In genomic region chr14:87567926-87568325, GRCh38 we compare ENCODE assay signal across 15 cellular contexts.
DNase-seq lines count a peak whose midpoint lies in the region; ATAC-seq and TF ChIP-seq lines count a peak whose summit lies in the region.
"Had no signal": no experiment of that assay in that cellular context is flagged by ENCODE, and none has a peak within 500 bp of the region (broad histone marks: within the 10 kb centered on the region; RNA-seq: fewer than 3 reads in every experiment).

No MANE protein-coding gene starts in this region.

- H4K20me1 ChIP-seq in OCI-LY7 (ENCODE audit: insufficient read depth, low read length), result no peaks in the 10 kb centered on the region

- no peak overlapping the region for H2BK12ac ChIP-seq in mesenchymal stem cell (ENCODE audit: low read length in 2 of 2)

- H3K9me3 ChIP-seq in OCI-LY7 (ENCODE audit: low read length), result peaks cover 14% of the 10 kb centered on the region; the same call in 1 of the 2 replicates
- H3K9me3 ChIP-seq in mesenchymal stem cell (ENCODE audit: control insufficient read depth, low read length), result no peaks in the 10 kb centered on the region
- H3K9me3 ChIP-seq in uterus, result no peaks in the 10 kb centered on the region

- H2AFZ ChIP-seq in OCI-LY7 (ENCODE audit: low read length), result no peak overlapping the region
- H2AFZ ChIP-seq in mesenchymal stem cell (ENCODE audit: low read depth, low read length), result no peak overlapping the region
- H2AFZ ChIP-seq: GM23338 had no signal

- no peaks in the 10 kb centered on the region for H3K9me2 ChIP-seq in OCI-LY7 (ENCODE audit: insufficient read depth, low read length)

- intact Hi-C loops in OCI-LY7 (cut with micrococcal nuclease; ENCODE audit: unreplicated experiment) (no loop called here), uterus (cut with DNase I; ENCODE audit: low total_unique reads) (no loop called here)

- H3K4me2 ChIP-seq in OCI-LY7 (ENCODE audit: low read length) (0 out of 2 replicates have a peak overlapping the region, but pooled peaks have one; percentile 21), mesenchymal stem cell (ENCODE audit: low read length, poor library complexity, severe bottlenecking) (no peak overlapping the region)
- H3K4me2 ChIP-seq: GM23338 had no signal

- H4K91ac ChIP-seq in mesenchymal stem cell (ENCODE audit: low read length), result no peak overlapping the region

- no peak for TF ChIP-seq POLR2A in uterus (IDR thresholded peaks at IDR 0.05)

- no peak overlapping the region for H3K4ac ChIP-seq in mesenchymal stem cell (ENCODE audit: low read depth in 1 of 2, low read length in 2 of 2)

- no peak overlapping the region for H3K23ac ChIP-seq in mesenchymal stem cell (ENCODE audit: low read length in 2 of 2)

- no peak for ATAC-seq in GM19023 (IDR thresholded peaks at IDR 0.05; ENCODE audit: unreplicated experiment)
- ATAC-seq: GM23338, HepG2 had no signal

- no peak overlapping the region for H3K18ac ChIP-seq in mesenchymal stem cell (ENCODE audit: low read depth in 1 of 2, low read length in 2 of 2)

- H3K79me1 ChIP-seq in mesenchymal stem cell (replicated peaks; ENCODE audit: low read length, poor library complexity, severe bottlenecking), result no peaks in the 10 kb centered on the region

- no peak overlapping the region for H3K27ac ChIP-seq in OCI-LY7 (ENCODE audit: low read depth, low read length, poor library complexity, severe bottlenecking)
- peak overlapping the region; percentile 75 for H3K27ac ChIP-seq in mesenchymal stem cell (ENCODE audit: low read length, poor library complexity, severe bottlenecking)
- peak overlapping the region; percentile 76 to 82 for H3K27ac ChIP-seq in uterus

- H3K79me2 ChIP-seq in OCI-LY7 (ENCODE audit: insufficient read depth, low read depth, low read length), result no peaks in the 10 kb centered on the region

- no TSS peak for BruUV-seq in OCI-LY7 (replicated peaks; lab: Mats Ljungman, UMichigan)

- H3K4me1 ChIP-seq in OCI-LY7 (ENCODE audit: insufficient read depth, low read length, poor library complexity, severe bottlenecking), result no peaks in the 10 kb centered on the region
- H3K4me1 ChIP-seq in mesenchymal stem cell (ENCODE audit: control insufficient read depth, insufficient read depth, low read depth, low read length), result peaks cover 3% of the 10 kb centered on the region
- peaks cover 0 to 11% of the 10 kb centered on the region in 2 donors for H3K4me1 ChIP-seq in uterus

- no peak overlapping the region for H2BK15ac ChIP-seq in mesenchymal stem cell (ENCODE audit: low read depth, poor library complexity, severe bottlenecking)

- H4K8ac ChIP-seq in mesenchymal stem cell (ENCODE audit: low read length), result no peak overlapping the region

- CTCF ChIA-PET in OCI-LY7 (lab: Charles Lee; ENCODE audit: unreplicated experiment), result no interaction called here

- H3K27me3 ChIP-seq in mesenchymal stem cell (ENCODE audit: control insufficient read depth in 1 of 2, insufficient read depth in 1 of 2, low read length in 2 of 2) (no peaks in the 10 kb centered on the region), uterus (no peaks in the 10 kb centered on the region)

- TF ChIP-seq CTCF in OCI-LY7 (conservative IDR thresholded peaks at IDR 0.05; ENCODE audit: low read length), result no peak
- no peak for TF ChIP-seq CTCF in uterus (IDR thresholded peaks at IDR 0.05)

- peak; percentile 62 for DNase-seq in NCI-H2171 treated with DMSO at 0.1 percent for 48 hours (lab: John Stamatoyannopoulos, UW)
- no peak for DNase-seq in OCI-LY7 (ENCODE audit: low spot score)
- DNase-seq in mesenchymal stem cell, result peak; percentile 22
- DNase-seq in uterus, result no peak
- no peak for DNase-seq in NCI-H146 treated with DMSO at 0.1 percent for 48 hours (lab: John Stamatoyannopoulos, UW; ENCODE audit: unreplicated experiment)
- no peak for DNase-seq in NCI-H2227 (lab: John Stamatoyannopoulos, UW; ENCODE audit: unreplicated experiment)
- DNase-seq: C1 segment of cervical spinal cord; Calu3; CD4-positive, alpha-beta T cell; DMS153; EL; H7 had no signal

- no peak overlapping the region for H2BK120ac ChIP-seq in mesenchymal stem cell (ENCODE audit: low read depth, low read length)

- POLR2A ChIA-PET in OCI-LY7 (lab: Charles Lee), result interaction anchor here (0.6 to 0.7 kb wide), 4 partner anchors 16 to 1184 kb away, joined by 3 to 4 read pairs (median 3); no protein-coding TSS in a partner anchor

- H2AK5ac ChIP-seq in mesenchymal stem cell (ENCODE audit: low read length, severe bottlenecking), result no peak overlapping the region

- no peaks in the 10 kb centered on the region for H3K36me3 ChIP-seq in OCI-LY7 (ENCODE audit: insufficient read depth, low read length)
- H3K36me3 ChIP-seq in mesenchymal stem cell (ENCODE audit: control insufficient read depth in 1 of 2, insufficient read depth in 2 of 2, low read depth in 1 of 2, low read length in 2 of 2), result no peaks in the 10 kb centered on the region
- no peaks in the 10 kb centered on the region for H3K36me3 ChIP-seq in uterus

- 18% methylated on average over 1 of the region's 1 CpG for WGBS in mesenchymal stem cell

- H2BK5ac ChIP-seq in mesenchymal stem cell (ENCODE audit: low read depth, low read length, poor library complexity, severe bottlenecking), result no peak overlapping the region

- H3K14ac ChIP-seq in mesenchymal stem cell (ENCODE audit: low read length in 2 of 2), result no peak overlapping the region

- H3K4me3 ChIP-seq in OCI-LY7 (ENCODE audit: low read depth, low read length, poor library complexity, severe bottlenecking), result no peak overlapping the region
- peak overlapping the region in 1 of 2 experiments; percentile 40 for H3K4me3 ChIP-seq in mesenchymal stem cell (ENCODE audit: insufficient read depth in 1 of 2, low read depth in 1 of 2, low read length in 2 of 2)
- no peak overlapping the region for H3K4me3 ChIP-seq in uterus
- H3K4me3 ChIP-seq: GM23338 had no signal

- peak overlapping the region; percentile 71 for H3K9ac ChIP-seq in mesenchymal stem cell (ENCODE audit: low read length)

Comparison
In these comparisons a context has a peak if more than half of its experiments do, and no peak if none do; other contexts are left out.
1. DNase-seq: peak in NCI-H2171 treated with DMSO at 0.1 percent for 48 hours (single experiment) and mesenchymal stem cell (single experiment); none in OCI-LY7 (single experiment), uterus (0 of 2), NCI-H146 treated with DMSO at 0.1 percent for 48 hours (single experiment) and NCI-H2227 (single experiment).